ENCODE assay signal across 20 cellular contexts in the genomic region with DNA sequence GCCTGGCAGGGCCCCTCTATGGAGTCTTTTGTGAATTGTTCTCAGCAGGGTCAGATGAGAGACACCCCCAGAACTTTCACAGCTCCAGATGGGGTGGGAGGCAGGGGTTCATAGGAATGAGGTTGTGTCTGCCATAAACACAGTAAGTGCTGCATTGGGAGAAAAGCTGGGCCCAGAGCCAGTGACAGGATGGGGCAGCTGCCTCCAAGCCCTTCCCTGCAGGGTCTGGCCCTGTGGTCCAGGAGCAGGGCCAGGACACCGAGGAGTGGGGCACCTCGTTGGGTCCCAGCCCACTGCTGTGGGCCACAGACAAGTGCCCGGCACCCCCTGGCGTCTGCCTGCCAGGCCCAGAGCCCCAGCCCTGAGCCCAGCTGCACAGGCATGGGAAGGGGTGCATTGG.
"Had no signal": no experiment of that assay in that cellular context is flagged by ENCODE, and none has a peak within 500 bp of the region (broad histone marks: within the 10 kb centered on the region; RNA-seq: fewer than 3 reads in every experiment).

No MANE protein-coding gene starts in this region.

- H3K27ac ChIP-seq: left lung, parathyroid adenoma, spleen, thyroid gland, upper lobe of right lung, VCaP had no signal

- H3K9ac ChIP-seq: parathyroid adenoma had no signal

- H3K4me1 ChIP-seq: parathyroid adenoma had no signal

- H3K9me3 ChIP-seq: gastroesophageal sphincter, heart left ventricle, left lung, spleen, thyroid gland, upper lobe of right lung had no signal

- DNase-seq: activated CD4-positive, alpha-beta T cell treated with anti-CD3 and anti-CD28 coated beads for 4 hours; activated CD4-positive, alpha-beta T cell treated with anti-CD3 and anti-CD28 coated beads, Interleukin-2, amount 50 U/mL, for 4 hours; activated naive CD4-positive, alpha-beta T cell; activated T-cell treated with anti-CD3 and anti-CD28 coated beads for 4 hours; activated T-cell treated with anti-CD3 and anti-CD28 coated beads, Interleukin-2, amount 50 U/mL, for 72 hours; cortex of kidney; heart left ventricle; kidney glomerular epithelial cell; left lung; naive B cell; nephron progenitor cell; right cardiac atrium; spleen; stimulated activated naive CD8-positive, alpha-beta T cell treated with anti-CD3 and anti-CD28 coated beads, Interleukin-15, Interleukin-2, amounts not matched to agents 100 U/mL and 50 U/mL, for 24 hours; thyroid gland; upper lobe of right lung had no signal

- H3K27me3 ChIP-seq: gastroesophageal sphincter, heart left ventricle, left lung, spleen, thyroid gland, upper lobe of right lung had no signal

- H3K4me3 ChIP-seq: gastroesophageal sphincter, heart left ventricle, left lung, lung, spleen, thyroid gland, upper lobe of right lung had no signal
